ENCODE assay signal across 1 cellular context in genomic region chr6:102907181-102907580, GRCh38.
TF ChIP-seq lines count a peak whose summit lies in the region.

No MANE protein-coding gene starts in this region.

TF ChIP-seq in GM23338, 12 proteins besides CTCF, POLR2A, EP300 and RAD21 (continued from another document):
- TF ChIP-seq ZNF462 (CRISPR knock-in tag; IDR thresholded peaks at IDR 0.05) (no peak), ZNF331 (CRISPR knock-in tag; IDR thresholded peaks at IDR 0.05; ENCODE audit: low read depth) (no peak)
TF ChIP-seq in GM23338: peak in this region for 0.
